Comparison of ENCODE assay signal across 1 cellular context in the genomic region with DNA sequence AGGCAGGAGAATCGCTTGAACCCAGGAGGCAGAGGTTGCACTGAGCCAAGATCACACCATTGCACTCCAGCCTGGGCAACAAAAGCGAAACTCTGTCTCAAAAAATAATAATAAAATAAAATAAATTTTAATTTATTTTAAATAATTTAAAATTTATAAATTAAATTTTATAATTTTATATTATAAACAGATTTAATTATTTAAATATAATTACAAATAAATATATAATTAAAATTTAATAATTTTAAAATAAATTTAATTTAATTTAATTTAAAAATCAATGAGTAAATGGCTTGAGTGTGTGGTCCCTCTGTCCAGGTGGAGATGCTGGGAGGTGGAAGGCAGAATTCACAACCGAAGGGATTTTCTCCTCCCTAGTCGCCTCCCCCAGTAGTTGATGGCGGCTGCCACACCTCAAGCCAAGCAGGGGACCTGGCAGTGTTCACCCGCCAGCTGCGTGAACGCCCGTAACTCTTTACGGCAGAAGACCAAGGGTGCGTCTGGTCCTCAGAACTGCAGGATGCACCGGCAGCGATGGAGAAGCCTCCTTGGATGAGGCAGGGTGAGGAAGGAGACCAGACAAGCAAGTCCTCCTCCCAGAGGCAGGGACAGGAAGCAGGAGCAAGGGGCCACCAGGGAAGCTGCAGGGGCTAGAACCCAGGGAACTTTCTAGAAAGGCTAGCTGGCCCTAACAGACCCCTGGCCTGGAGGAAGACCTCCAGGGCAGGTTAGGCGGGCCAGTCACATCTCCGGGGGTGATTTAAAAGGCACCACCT.
TF ChIP-seq lines count a peak whose summit lies in the region.

No MANE protein-coding gene starts in this region.

TF ChIP-seq in HEK293T, 16 proteins besides CTCF, POLR2A, EP300 and RAD21:
- TF ChIP-seq HDGF (IDR thresholded peaks at IDR 0.05; ENCODE audit: borderline replicate concordance), result 0 out of 2 replicates have a peak, but pooled peaks have one; percentile 27
- TF ChIP-seq ARNT (IDR thresholded peaks at IDR 0.05), result no peak
TF ChIP-seq in HEK293T: peak in this region for 1.
